Comparison of ENCODE assay signal across 9 cellular contexts in genomic region chr9:128129976-128130590, GRCh38. TPM values are rescaled to one million over a fixed set of nuclear protein-coding genes. Genes with fewer than 3 reads are reported as not detected.
A peak's percentile ranks its signal among the peaks of the same experiment; 100 is the strongest.
DNase-seq lines count a peak whose midpoint lies in the region; ATAC-seq and TF ChIP-seq lines count a peak whose summit lies in the region.
"Not testable (repeated sequence)": the region's sequence is repeated elsewhere in the genome, so short reads cannot be mapped to it uniquely, and the experiment has no call there.
"Had no signal": no experiment of that assay in that cellular context is flagged by ENCODE, and none has a peak within 500 bp of the region (broad histone marks: within the 10 kb centered on the region; RNA-seq: fewer than 3 reads in every experiment).

No MANE protein-coding gene starts in this region.

- TF ChIP-seq CTCF in GM13977 (IDR thresholded peaks at IDR 0.05; ENCODE audit: extremely low read depth, insufficient read depth, missing control alignments) (peak; percentile 34), astrocyte of the spinal cord (IDR thresholded peaks at IDR 0.05; ENCODE audit: low read depth, low read length) (peak; percentile 18), natural killer cell (IDR thresholded peaks at IDR 0.05) (peak; percentile 66)

- H3K4me1 ChIP-seq in aorta (ENCODE audit: control insufficient read depth in 1 of 2, insufficient read depth in 2 of 2, low read length in 2 of 2) = not testable (repeated sequence)

- H3K9me3 Mint-ChIP-seq in natural killer cell = not testable (repeated sequence)

- H3K36me3 ChIP-seq in aorta (ENCODE audit: control insufficient read depth in 1 of 2, insufficient read depth in 2 of 2, low read length in 1 of 2) = not testable (repeated sequence)

- H3K9me3 ChIP-seq in aorta (ENCODE audit: control insufficient read depth, low read length) = not testable (repeated sequence)

- not testable (repeated sequence) for DNase-seq in GM13977 (ENCODE audit: low spot score); astrocyte of the spinal cord (ENCODE audit: low read depth, low spot score)
- DNase-seq in T-helper 2 cell (peak in 3 of 5 experiments; percentile 19 to 40 (median 33)), activated T-cell treated with anti-CD3 and anti-CD28 coated beads for 48 hours (ENCODE audit: low read depth) (peak; percentile 40), head of caudate nucleus (peak in 41 of 42 donors; percentile 33 to 86 (median 64)), natural killer cell (peak; percentile 49), aorta (peak; percentile 73 to 83)
- DNase-seq in stimulated activated CD4-positive, alpha-beta T cell treated with anti-CD3 and anti-CD28 coated beads, Interleukin-2, amount 100 ng/mL, for 4 hours (ENCODE audit: low read depth) = peak; percentile 30

- H3K4me1 Mint-ChIP-seq in natural killer cell = peaks cover 24 to 33% of the 10 kb centered on the region in 2 donors

- in situ Hi-C loops in GM13977 (cut with MboI; ENCODE audit: low pct_unique_long_range_greater_than_20kb, low sequenced_read_pairs, unreplicated experiment); astrocyte of the spinal cord (cut with HindIII; ENCODE audit: low sequenced_read_pairs): not testable (repeated sequence)

- peak overlapping the region in 1 of 2 donors; percentile 98 for H3K27ac Mint-ChIP-seq in natural killer cell

- WGBS in aorta, 2 donors = 25 to 31% methylated on average over 11 to 12 of the region's 12 CpGs

- H3K27me3 ChIP-seq in aorta (ENCODE audit: control insufficient read depth in 1 of 2, insufficient read depth in 2 of 2, low read length in 1 of 2) = not testable (repeated sequence)

- not testable (repeated sequence) for H3K4me3 ChIP-seq in astrocyte of the spinal cord (ENCODE audit: low read depth, low read length); aorta (ENCODE audit: low read length in 2 of 2)

- peak overlapping the region; percentile 49 for H3K4me3 Mint-ChIP-seq in natural killer cell

- intact Hi-C loops in head of caudate nucleus (cut with DNase I); aorta (cut with DNase I): not testable (repeated sequence)
- intact Hi-C loops in natural killer cell (cut with micrococcal nuclease) = loop anchor here (2.0 kb wide), 1 partner anchor 61 kb away; the partner anchor contains the start of gene SLC25A25

- not testable (repeated sequence) for H3K27ac ChIP-seq in aorta (ENCODE audit: low read depth in 1 of 2, low read length in 2 of 2)

- not testable (repeated sequence) for H3K36me3 Mint-ChIP-seq in natural killer cell

- H3K27me3 Mint-ChIP-seq in natural killer cell (ENCODE audit: low read depth in 2 of 2) = peaks cover 16 to 18% of the 10 kb centered on the region in 2 donors

- ATAC-seq in natural killer cell; aorta (ENCODE audit: low FRiP score): not testable (repeated sequence)

RNA-seq across cellular contexts. Expression of gene PTGES2, which starts 2.6 kb away (rescaled TPM):
- total RNA-seq in natural killer cell (10 to 100 TPM; 43.4 to 57.0 (median 53.3) TPM), aorta (10 to 100 TPM; 37.1 to 38.5 TPM)
- 10 to 100 TPM; 29.9 to 56.2 TPM for polyA plus RNA-seq in aorta

RNA-seq across cellular contexts. Expression of gene LCN2, which starts 19.2 kb away (rescaled TPM):
- under 1 TPM in 2 of 3 donors, not detected in 1; 0.82 to 0.99 TPM for total RNA-seq in natural killer cell
- 1 to 10 TPM in 1 of 2 donors, under 1 TPM in 1; 0.84 to 1.1 TPM for total RNA-seq in aorta
- 1 to 10 TPM in 1 of 2 donors, under 1 TPM in 1; 0.90 to 5.6 TPM for polyA plus RNA-seq in aorta
- total RNA-seq: IMR-90 had no signal
- polyA plus RNA-seq: IMR-90 had no signal

RNA-seq across cellular contexts. Expression of gene BBLN, which starts 30.0 kb away (rescaled TPM):
- 10 to 100 TPM; 61.8 to 74.0 (median 69.3) TPM for total RNA-seq in natural killer cell
- total RNA-seq in aorta = 10 to 100 TPM; 46.7 to 54.3 TPM
- 100 to 1,000 TPM; 164 to 278 TPM for polyA plus RNA-seq in aorta
